Comparison of ENCODE assay signal across 8 cellular contexts in genomic region chr14:37594238-37594915, GRCh38. TPM values are rescaled to one million over a fixed set of nuclear protein-coding genes. Genes with fewer than 3 reads are reported as not detected.
A peak's percentile ranks its signal among the peaks of the same experiment; 100 is the strongest.
DNase-seq lines count a peak whose midpoint lies in the region; ATAC-seq and TF ChIP-seq lines count a peak whose summit lies in the region.

No MANE protein-coding gene starts in this region.

- H3K9me3 ChIP-seq in duodenal mucosa (ENCODE audit: control insufficient read depth in 1 of 2, low read length in 2 of 2) (no peaks in the 10 kb centered on the region), mesodermal cell (ENCODE audit: control insufficient read depth, low read length) (no peaks in the 10 kb centered on the region), tibial nerve (no peaks in the 10 kb centered on the region)

- peak overlapping the region; percentile 100 for H3K27ac ChIP-seq in 22Rv1
- peak overlapping the region; percentile 73 for H3K27ac ChIP-seq in duodenal mucosa (ENCODE audit: low read depth, low read length)
- no peak overlapping the region for H3K27ac ChIP-seq in mesodermal cell (ENCODE audit: low read depth, low read length, severe bottlenecking)
- peak overlapping the region in 1 of 4 donors; percentile 52 for H3K27ac ChIP-seq in tibial nerve

- ATAC-seq in HG03460 (IDR thresholded peaks at IDR 0.05; ENCODE audit: unreplicated experiment): no peak

- 1% methylated on average over 40 to 45 of the region's 54 CpGs for WGBS in mesodermal cell (ENCODE audit: insufficient coverage in 2 of 2), 2 experiments
- 2 to 4% methylated on average over 52 to 54 of the region's 54 CpGs for WGBS in tibial nerve, 2 donors

- TF ChIP-seq EP300 in tibial nerve (IDR thresholded peaks at IDR 0.05): peak in 1 of 2 donors; percentile 51

- H3K4me3 ChIP-seq in duodenal mucosa (ENCODE audit: low read depth in 1 of 2, low read length in 2 of 2) (peak overlapping the region; percentile 76 to 84), mesodermal cell (ENCODE audit: extremely low read depth, insufficient read depth, low read length, poor library complexity, severe bottlenecking) (peak overlapping the region; percentile 16), tibial nerve (peak overlapping the region in 3 of 4 donors; percentile 30 to 50 (median 44))

- no peaks in the 10 kb centered on the region for H3K36me3 ChIP-seq in duodenal mucosa (ENCODE audit: control insufficient read depth in 1 of 2, insufficient read depth in 2 of 2, low read length in 2 of 2)
- H3K36me3 ChIP-seq in mesodermal cell (ENCODE audit: control insufficient read depth, insufficient read depth, low read length): no peaks in the 10 kb centered on the region
- H3K36me3 ChIP-seq in tibial nerve: no peaks in the 10 kb centered on the region

- DNase-seq in GDM1 (lab: John Stamatoyannopoulos, UW) (peak; percentile 34), NCI-H1417 treated with DMSO at 0.1 percent for 48 hours (lab: John Stamatoyannopoulos, UW) (peak; percentile 85), SK-N-DZ (ENCODE audit: low spot score) (peak; percentile 47), tibial nerve (ENCODE audit: low spot score in 2 of 2) (peak; percentile 42 to 60)

- no peak for TF ChIP-seq POLR2A in tibial nerve (IDR thresholded peaks at IDR 0.05)

- peak overlapping the region; percentile 49 to 74 for H3K9ac ChIP-seq in duodenal mucosa (ENCODE audit: low read depth in 1 of 2, low read length in 2 of 2)

- TF ChIP-seq CTCF in 22Rv1 (IDR thresholded peaks at IDR 0.05): peak; percentile 84
- peak in 4 of 5 experiments; percentile 30 to 41 (median 34) for TF ChIP-seq CTCF in tibial nerve (IDR thresholded peaks at IDR 0.05)

- H3K27me3 ChIP-seq in duodenal mucosa (ENCODE audit: control insufficient read depth in 1 of 2, insufficient read depth in 2 of 2, low read length in 2 of 2) (peaks cover 24 to 53% of the 10 kb centered on the region in 2 donors), tibial nerve (peaks cover 8 to 95% of the 10 kb centered on the region in 2 donors)

- H3K4me1 ChIP-seq in duodenal mucosa (ENCODE audit: control insufficient read depth in 1 of 2, insufficient read depth in 2 of 2, low read length in 2 of 2): peaks cover 0 to 11% of the 10 kb centered on the region in 2 donors
- peaks cover 4% of the 10 kb centered on the region for H3K4me1 ChIP-seq in mesodermal cell (ENCODE audit: control insufficient read depth, insufficient read depth, low read length, poor library complexity, severe bottlenecking)
- H3K4me1 ChIP-seq in tibial nerve: peaks cover 0 to 63% (median 21%) of the 10 kb centered on the region in 4 donors

RNA-seq across cellular contexts. Expression of gene FOXA1, which starts 0.7 kb away (rescaled TPM):
- polyA plus RNA-seq in SK-N-DZ (2014; cell fraction: cytosol; rRNA removed): 0.66 TPM in 1 of 2 replicates, not detected in the other
- 0.32 TPM in 1 of 2 replicates, not detected in the other for polyA plus RNA-seq in SK-N-DZ (2014; cell fraction: nucleus; rRNA removed)
- not detected for polyA plus RNA-seq in mesodermal cell (2013, experiment 1 of 2)
- polyA plus RNA-seq in mesodermal cell (2013, experiment 2 of 2): not detected
- not detected for total RNA-seq in tibial nerve

RNA-seq across cellular contexts. Expression of gene TTC6, which starts 1.1 kb away (rescaled TPM):
- polyA plus RNA-seq in SK-N-DZ (2014; cell fraction: cytosol; rRNA removed): 0.21 TPM in 1 of 2 replicates, not detected in the other
- not detected in 2 replicates for polyA plus RNA-seq in SK-N-DZ (2014; cell fraction: nucleus; rRNA removed)
- polyA plus RNA-seq in mesodermal cell (2013, experiment 1 of 2): not detected
- polyA plus RNA-seq in mesodermal cell (2013, experiment 2 of 2): 0.30 TPM
- not detected for total RNA-seq in tibial nerve

Comparison
In these comparisons a context has a peak if more than half of its experiments do, and no peak if none do; other contexts are left out.
1. DNase-seq: peak in every context shown above with its lines; median percentile 85 in NCI-H1417 treated with DMSO at 0.1 percent for 48 hours; 51 in tibial nerve; 47 in SK-N-DZ; 34 in GDM1.
2. H3K4me3 ChIP-seq: peak in every context shown above with its lines; median percentile 80 in duodenal mucosa; 44 in tibial nerve; 16 in mesodermal cell.